Comparison of ENCODE assay signal across 8 cellular contexts in the genomic region with DNA sequence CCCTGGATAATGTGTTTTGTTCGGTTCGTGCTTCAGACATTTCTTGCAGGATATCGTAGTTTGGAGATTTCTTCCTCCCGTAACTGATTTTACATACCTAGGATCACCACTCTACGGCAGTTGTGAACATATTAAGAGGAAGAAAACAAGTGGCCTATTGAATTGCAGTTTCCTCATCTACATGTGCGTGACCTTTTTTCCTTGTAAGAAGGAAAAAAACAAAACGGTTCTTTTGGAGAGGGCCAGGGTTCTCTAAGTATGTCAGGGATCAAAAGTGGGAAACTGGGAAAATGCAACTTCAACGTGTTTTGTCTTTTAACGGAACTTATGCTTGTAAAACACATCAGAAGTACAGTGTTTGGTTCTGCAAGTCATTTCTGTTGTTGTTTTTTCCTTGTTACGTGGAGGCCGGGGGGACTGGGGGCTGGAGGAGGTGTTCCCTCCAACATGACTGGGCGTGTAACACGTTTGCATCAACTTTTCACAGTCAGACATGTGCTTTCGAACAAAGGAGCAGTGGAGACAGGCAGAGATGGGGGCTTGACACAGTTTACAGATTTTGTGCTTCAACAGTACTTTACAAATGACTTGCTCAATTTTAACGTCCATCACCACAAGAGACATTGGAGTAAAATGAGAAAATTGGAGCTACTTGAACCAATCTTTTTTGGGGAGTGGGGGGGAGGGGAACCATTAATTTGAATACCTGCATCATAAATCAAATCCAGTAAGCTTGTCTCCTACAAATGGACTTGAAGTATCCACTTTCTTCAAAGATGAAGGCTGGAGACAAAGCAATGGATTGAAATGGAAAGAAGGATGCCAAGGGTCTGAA. TPM values are rescaled to one million over a fixed set of nuclear protein-coding genes. Genes with fewer than 3 reads are reported as not detected.
A peak's percentile ranks its signal among the peaks of the same experiment; 100 is the strongest.
DNase-seq lines count a peak whose midpoint lies in the region; ATAC-seq and TF ChIP-seq lines count a peak whose summit lies in the region.
"Had no signal": no experiment of that assay in that cellular context is flagged by ENCODE, and none has a peak within 500 bp of the region (broad histone marks: within the 10 kb centered on the region; RNA-seq: fewer than 3 reads in every experiment).

No MANE protein-coding gene starts in this region.

- H3K18ac ChIP-seq in H9 (ENCODE audit: insufficient read length, low read depth, low read length): peak overlapping the region; percentile 21

- H2BK20ac ChIP-seq in H9 (ENCODE audit: low read depth, low read length, poor library complexity, severe bottlenecking): no peak overlapping the region

- no peak overlapping the region for H2BK15ac ChIP-seq in H9 (ENCODE audit: low read depth, low read length)

- no peak for ATAC-seq in GM21786 (IDR thresholded peaks at IDR 0.05; ENCODE audit: unreplicated experiment)
- ATAC-seq: left colon had no signal

- no peak for DNase-seq in H9
- DNase-seq in RKO (ENCODE audit: low spot score): peak; percentile 77
- DNase-seq in astrocyte of the cerebellum (ENCODE audit: low read depth): no peak
- DNase-seq in inferior parietal cortex (ENCODE audit: extremely low spot score): peak; percentile 60
- peak; percentile 74 for DNase-seq in stimulated activated CD4-positive, alpha-beta T cell treated with anti-CD3 and anti-CD28 coated beads, Interleukin-4, amount 100 ng/mL, for 24 hours
- no peak for DNase-seq in AG08396 (ENCODE audit: low spot score)

- peak overlapping the region; percentile 17 for H2AK5ac ChIP-seq in H9 (ENCODE audit: insufficient read length, low read length)

- no peaks in the 10 kb centered on the region for H3K27me3 ChIP-seq in H9 (ENCODE audit: insufficient read depth, low read length)

- peak overlapping the region; percentile 88 for H3K27ac ChIP-seq in H9 (ENCODE audit: insufficient read length, low read depth, low read length)

- H3K4me3 ChIP-seq in astrocyte of the cerebellum (ENCODE audit: low read depth, low read length): peak overlapping the region; percentile 96

- peak overlapping the region; percentile 33 for H3K56ac ChIP-seq in H9 (ENCODE audit: insufficient read length, low read depth, low read length)

- H2BK120ac ChIP-seq in H9 (ENCODE audit: low read depth, low read length, poor library complexity, severe bottlenecking): no peak overlapping the region

- peak overlapping the region; percentile 6 for H2BK12ac ChIP-seq in H9 (ENCODE audit: insufficient read length, low read depth, low read length)

- H2AFZ ChIP-seq in H9 (ENCODE audit: low read length): no peak overlapping the region

- WGBS in H9 (ENCODE audit: extremely low coverage, insufficient read length, low lambda C conversion rate): no CpG with 5 or more reads among the region's 15 CpGs

- peaks cover 25% of the 10 kb centered on the region for H3K23me2 ChIP-seq in H9 (ENCODE audit: insufficient read length, low read depth, low read length, poor library complexity, severe bottlenecking)

- peak overlapping the region; percentile 96 to 100 (median 98) for H3K27ac Mint-ChIP-seq in H9

- peaks cover 5% of the 10 kb centered on the region; the same call in 1 of the 2 replicates for H3K27me3 Mint-ChIP-seq in H9 (ENCODE audit: low read depth)

- H3K4me3 Mint-ChIP-seq in H9: peak overlapping the region; percentile 91 to 98

- H3K4ac ChIP-seq in H9 (ENCODE audit: low read depth, low read length): no peak overlapping the region; the same call in 1 of the 2 replicates

- no peaks in the 10 kb centered on the region for H4K20me1 ChIP-seq in H9 (ENCODE audit: control insufficient read depth, insufficient read depth, insufficient read length)

- peaks cover 11% of the 10 kb centered on the region for H3K4me1 ChIP-seq in H9 (ENCODE audit: insufficient read depth, low read length)

- peak overlapping the region; percentile 61 for H3K4me2 ChIP-seq in H9 (ENCODE audit: insufficient read depth, insufficient read length, low read length)

- peak overlapping the region; percentile 11 for H3T11ph ChIP-seq in H9 (ENCODE audit: low read length)

- peak overlapping the region; percentile 15 for H4K5ac ChIP-seq in H9 (ENCODE audit: insufficient read length, low read depth, low read length)

- peaks cover 44 to 45% of the 10 kb centered on the region in 2 experiments for H3K4me1 Mint-ChIP-seq in H9

- no peaks in the 10 kb centered on the region for H3K9me3 ChIP-seq in H9 (ENCODE audit: control insufficient read depth, low read depth, low read length)

- H4K8ac ChIP-seq in H9 (replicated peaks; ENCODE audit: insufficient read length, low read depth, low read length): no peak overlapping the region

- TF ChIP-seq CTCF in H9 (conservative IDR thresholded peaks at IDR 0.05) (no peak), astrocyte of the cerebellum (IDR thresholded peaks at IDR 0.05; ENCODE audit: low read depth, low read length, missing control alignments) (no peak)

- in situ Hi-C loops in astrocyte of the cerebellum (cut with HindIII; ENCODE audit: low sequenced_read_pairs): no loop called here

- peak overlapping the region; percentile 92 for H3K9ac ChIP-seq in H9 (ENCODE audit: extremely low read depth, insufficient read length, low read length)

- H2BK5ac ChIP-seq in H9 (ENCODE audit: insufficient read length, low read length): peak overlapping the region; percentile 35

- H3K79me1 ChIP-seq in H9 (ENCODE audit: insufficient read depth, low read depth, low read length, poor library complexity, severe bottlenecking): no peaks in the 10 kb centered on the region

- no peak overlapping the region for H4K91ac ChIP-seq in H9 (ENCODE audit: insufficient read length, low read depth, low read length)

- H3K79me2 ChIP-seq in H9 (ENCODE audit: insufficient read depth, low read length): peaks cover 16% of the 10 kb centered on the region; the same call in 1 of the 2 replicates

- H3K36me3 Mint-ChIP-seq in H9 (ENCODE audit: insufficient read depth in 1 of 3, low read depth in 3 of 3): peaks cover 18 to 44% (median 43%) of the 10 kb centered on the region in 3 experiments

- no peak overlapping the region for H3K23ac ChIP-seq in H9 (ENCODE audit: insufficient read length, low read depth, low read length)

- H3K14ac ChIP-seq in H9 (ENCODE audit: insufficient read depth, low read length): peak overlapping the region; percentile 58

- H3K9me3 Mint-ChIP-seq in H9: no peaks in the 10 kb centered on the region; a peak in 1 of 5 replicates

RNA-seq across cellular contexts. Expression of a gene that starts 3.8 kb away (rescaled TPM):
- 105 and 109 TPM in 2 replicates for total RNA-seq in H9 (2021)

RNA-seq across cellular contexts. Expression of a gene that starts 20.9 kb away (rescaled TPM):
- total RNA-seq in H9 (2021): 232 and 234 TPM in 2 replicates

Comparison
In these comparisons a context has a peak if more than half of its experiments do, and no peak if none do; other contexts are left out.
1. DNase-seq: peak in RKO (single experiment), inferior parietal cortex (single experiment) and stimulated activated CD4-positive, alpha-beta T cell treated with anti-CD3 and anti-CD28 coated beads, Interleukin-4, amount 100 ng/mL, for 24 hours (single experiment); none in H9 (single experiment), astrocyte of the cerebellum (single experiment) and AG08396 (single experiment).